ENCODE assay signal across 8 cellular contexts in the genomic region with DNA sequence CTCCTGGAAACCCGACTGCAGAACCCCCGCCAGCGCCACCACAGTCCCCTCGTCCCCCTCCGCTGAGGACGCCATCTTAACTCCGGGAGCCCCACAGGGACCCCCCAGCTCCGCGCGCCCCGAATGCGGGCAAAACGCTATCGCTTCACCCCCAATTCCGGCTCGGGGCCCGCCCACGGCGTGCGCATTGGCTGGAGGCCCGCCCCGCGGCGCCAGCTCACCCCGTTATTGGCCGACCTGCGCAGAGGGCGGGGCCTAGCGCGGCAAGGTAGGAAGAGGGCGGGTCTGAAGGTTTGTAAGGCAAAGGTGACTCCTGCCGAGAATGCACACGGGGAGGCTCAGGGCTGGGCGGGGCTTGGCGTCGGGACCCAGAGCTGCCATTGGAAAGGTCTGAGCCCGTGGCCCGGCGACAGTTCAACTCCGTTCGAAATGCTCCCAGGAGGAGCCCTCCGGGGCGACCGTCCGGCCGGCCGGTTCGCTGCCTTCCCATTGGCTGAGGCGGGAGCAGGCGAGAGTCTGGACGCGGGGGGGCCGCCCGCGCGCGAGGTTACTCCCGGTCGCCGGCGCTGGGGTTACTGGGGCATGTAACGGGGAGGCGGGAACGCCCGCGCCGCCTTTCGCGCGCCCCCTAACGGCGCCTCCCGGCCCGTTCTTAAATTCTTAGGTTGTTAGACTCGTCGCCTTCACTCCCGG. TPM values are rescaled to one million over a fixed set of nuclear protein-coding genes. Genes with fewer than 3 reads are reported as not detected.
DNase-seq lines count a peak whose midpoint lies in the region; ATAC-seq and TF ChIP-seq lines count a peak whose summit lies in the region.

A gene with protein sequence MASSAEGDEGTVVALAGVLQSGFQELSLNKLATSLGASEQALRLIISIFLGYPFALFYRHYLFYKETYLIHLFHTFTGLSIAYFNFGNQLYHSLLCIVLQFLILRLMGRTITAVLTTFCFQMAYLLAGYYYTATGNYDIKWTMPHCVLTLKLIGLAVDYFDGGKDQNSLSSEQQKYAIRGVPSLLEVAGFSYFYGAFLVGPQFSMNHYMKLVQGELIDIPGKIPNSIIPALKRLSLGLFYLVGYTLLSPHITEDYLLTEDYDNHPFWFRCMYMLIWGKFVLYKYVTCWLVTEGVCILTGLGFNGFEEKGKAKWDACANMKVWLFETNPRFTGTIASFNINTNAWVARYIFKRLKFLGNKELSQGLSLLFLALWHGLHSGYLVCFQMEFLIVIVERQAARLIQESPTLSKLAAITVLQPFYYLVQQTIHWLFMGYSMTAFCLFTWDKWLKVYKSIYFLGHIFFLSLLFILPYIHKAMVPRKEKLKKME (minus strand): TSS at position 127 of the 693 bp plus-strand sequence. CDS start 52 bp downstream, at position 75.

- peaks cover 6 to 36% (median 8%) of the 10 kb centered on the region in 3 donors for H3K4me1 ChIP-seq in gastroesophageal sphincter

- H3K36me3 ChIP-seq in SK-N-MC (ENCODE audit: insufficient read depth, low read length) (peaks cover 8% of the 10 kb centered on the region; the same call in 1 of the 2 replicates), gastroesophageal sphincter (peaks cover 0 to 7% of the 10 kb centered on the region in 2 donors)

- no peaks in the 10 kb centered on the region for H3K9me3 ChIP-seq in SK-N-MC (ENCODE audit: low read depth, low read length)
- no peaks in the 10 kb centered on the region for H3K9me3 ChIP-seq in gastroesophageal sphincter

- 5% methylated on average over 3 of the region's 77 CpGs; no CpG with 5 or more reads in 1 of the 2 donors for WGBS in gastroesophageal sphincter (ENCODE audit: low coverage in 1 of 2), 2 donors

- H3K27me3 Mint-ChIP-seq in activated naive CD4-positive, alpha-beta T cell treated with anti-CD3 and anti-CD28 coated beads, Interleukin-2, amount 10 ng/mL, durations not matched to agents 7 days and 5 days, result peaks cover 4% of the 10 kb centered on the region

- H3K4me3 Mint-ChIP-seq in activated naive CD4-positive, alpha-beta T cell treated with anti-CD3 and anti-CD28 coated beads, Interleukin-2, amount 10 ng/mL, durations not matched to agents 7 days and 5 days, result peak within 1 kb of the TSS; percentile 86

- peak within 1 kb of the TSS; percentile 87 for H3K27ac Mint-ChIP-seq in activated naive CD4-positive, alpha-beta T cell treated with anti-CD3 and anti-CD28 coated beads, Interleukin-2, amount 10 ng/mL, durations not matched to agents 7 days and 5 days

- H3K36me3 Mint-ChIP-seq in activated naive CD4-positive, alpha-beta T cell treated with anti-CD3 and anti-CD28 coated beads, Interleukin-2, amount 10 ng/mL, durations not matched to agents 7 days and 5 days, result peaks cover 11% of the 10 kb centered on the region

- DNase-seq in GM10248 (ENCODE audit: extremely low spot score) (peak; percentile 97), NB4 (ENCODE audit: low read depth) (peak; percentile 96), SK-N-MC (ENCODE audit: low read depth, low spot score) (peak; percentile 70), non-pigmented ciliary epithelial cell (ENCODE audit: low read depth) (peak; percentile 71), superior temporal gyrus (ENCODE audit: extremely low spot score) (peak; percentile 94)
- DNase-seq in activated naive CD4-positive, alpha-beta T cell treated with anti-CD3 and anti-CD28 coated beads, Interleukin-2, amount 10 ng/mL, durations not matched to agents 7 days and 5 days, result peak; percentile 98

- peak within 1 kb of the TSS; percentile 83 for H3K4me3 ChIP-seq in NB4 (ENCODE audit: low read depth, low read length)
- peak within 1 kb of the TSS; percentile 99 for H3K4me3 ChIP-seq in SK-N-MC
- peak within 1 kb of the TSS; percentile 83 to 94 for H3K4me3 ChIP-seq in gastroesophageal sphincter

- TF ChIP-seq POLR2A in NB4 (IDR thresholded peaks at IDR 0.05; ENCODE audit: extremely low read depth, insufficient read length), result peak; percentile 76
- peak; percentile 70 to 73 for TF ChIP-seq POLR2A in gastroesophageal sphincter (IDR thresholded peaks at IDR 0.05)

- H3K27me3 ChIP-seq in gastroesophageal sphincter, result no peaks in the 10 kb centered on the region

- TF ChIP-seq EP300 in gastroesophageal sphincter (IDR thresholded peaks at IDR 0.05), result no peak

- H3K27ac ChIP-seq in SK-N-MC (peak within 1 kb of the TSS; percentile 89), gastroesophageal sphincter (peak within 1 kb of the TSS; percentile 87 to 96 (median 94))

- TF ChIP-seq CTCF in GM10248 (IDR thresholded peaks at IDR 0.05; ENCODE audit: control extremely low read depth, extremely low read depth, low read depth, missing control alignments) (peak; percentile 83), NB4 (IDR thresholded peaks at IDR 0.05; ENCODE audit: low read depth, low read length) (peak; percentile 59), gastroesophageal sphincter (IDR thresholded peaks at IDR 0.05) (peak; percentile 78 to 93 (median 84))

- ATAC-seq in HG02571 (IDR thresholded peaks at IDR 0.05; ENCODE audit: unreplicated experiment), result peak; percentile 93
- ATAC-seq in gastroesophageal sphincter, result peak; percentile 98

- peak within 1 kb of the TSS; percentile 84 for H3K9ac ChIP-seq in SK-N-MC (ENCODE audit: insufficient read length)

- POLR2A ChIA-PET in GM10248 (lab: Yijun Ruan, JAX), result interaction anchor here (1.1 to 1.4 kb wide), 3 partner anchors 13 to 74 kb away, joined by 3 to 4 read pairs (median 4); a partner anchor contains a TSS

- H3K9me3 Mint-ChIP-seq in activated naive CD4-positive, alpha-beta T cell treated with anti-CD3 and anti-CD28 coated beads, Interleukin-2, amount 10 ng/mL, durations not matched to agents 7 days and 5 days, result no peaks in the 10 kb centered on the region

- peaks cover 34% of the 10 kb centered on the region for H3K4me1 Mint-ChIP-seq in activated naive CD4-positive, alpha-beta T cell treated with anti-CD3 and anti-CD28 coated beads, Interleukin-2, amount 10 ng/mL, durations not matched to agents 7 days and 5 days

- CTCF ChIA-PET in GM10248 (lab: Yijun Ruan, JAX), result interaction anchor here (0.6 to 3.4 kb wide), 29 partner anchors 8 to 595 kb away, joined by 3 to 21 read pairs (median 4); a partner anchor contains a TSS
- CTCF ChIA-PET in activated naive CD4-positive, alpha-beta T cell treated with anti-CD3 and anti-CD28 coated beads, Interleukin-2, amount 10 ng/mL, durations not matched to agents 7 days and 5 days (lab: Charles Lee), result interaction anchor here (0.8 to 2.2 kb wide), 12 partner anchors 9 to 93 kb away, joined by 3 to 13 read pairs (median 4); a partner anchor contains a TSS

RNA-seq across cellular contexts. Expression of the gene that starts here (rescaled TPM):
- 10 to 100 TPM; 23.7 to 33.7 (median 26.6) TPM for total RNA-seq in gastroesophageal sphincter

Comparison
In these comparisons a context has a peak if more than half of its experiments do, and no peak if none do; other contexts are left out.
1. Peak in every context shown above with its lines: DNase-seq, ATAC-seq, H3K4me3 ChIP-seq and H3K27ac ChIP-seq.